ENCODE assay signal across 36 cellular contexts in genomic region chr2:178997477-178997876, GRCh38. TPM values are rescaled to one million over a fixed set of nuclear protein-coding genes. Genes with fewer than 3 reads are reported as not detected.
"Had no signal": no experiment of that assay in that cellular context is flagged by ENCODE, and none has a peak within 500 bp of the region (broad histone marks: within the 10 kb centered on the region; RNA-seq: fewer than 3 reads in every experiment).

No MANE protein-coding gene starts in this region.

- H3K27me3 Mint-ChIP-seq: activated B cell treated with CpG ODN at 0.5 μM for 24 hours; activated CD8-positive, alpha-beta T cell treated with anti-CD3 and anti-CD28 coated beads for 36 hours; activated naive CD8-positive, alpha-beta T cell; activated T-helper 17 cell treated with anti-CD3 and anti-CD28 coated beads, Interleukin-2, amount 50 U/mL, for 72 hours; effector memory CD8-positive, alpha-beta T cell; T-helper 17 cell had no signal

- H3K4me1 ChIP-seq: esophagus muscularis mucosa, foreskin keratinocyte, gastrocnemius medialis had no signal

- H3K27ac Mint-ChIP-seq: activated B cell treated with CpG ODN at 0.5 μM for 24 hours; activated CD8-positive, alpha-beta T cell treated with anti-CD3 and anti-CD28 coated beads for 36 hours; activated naive CD8-positive, alpha-beta T cell; activated T-helper 17 cell treated with anti-CD3 and anti-CD28 coated beads, Interleukin-2, amount 50 U/mL, for 72 hours; effector memory CD8-positive, alpha-beta T cell; T-helper 17 cell; T-helper 2 cell treated with Interferon-gamma antibody and Interleukin-4, amounts not matched to agents 5 μg/mL and 100 μg/mL, for 36 hours had no signal

- H3K36me3 ChIP-seq: brain microvascular endothelial cell, esophagus muscularis mucosa, gastrocnemius medialis, heart left ventricle, WERI-Rb-1 had no signal

- H3K27me3 ChIP-seq: brain microvascular endothelial cell, esophagus muscularis mucosa, foreskin keratinocyte, gastrocnemius medialis, heart left ventricle had no signal

- H3K4me3 Mint-ChIP-seq: activated B cell treated with CpG ODN at 0.5 μM for 24 hours; activated CD8-positive, alpha-beta T cell treated with anti-CD3 and anti-CD28 coated beads for 36 hours; activated naive CD8-positive, alpha-beta T cell; activated T-cell treated with anti-CD3 and anti-CD28 coated beads, Interleukin-2, amount 50 U/mL, for 4 hours; activated T-helper 17 cell treated with anti-CD3 and anti-CD28 coated beads, Interleukin-2, amount 50 U/mL, for 72 hours; effector memory CD8-positive, alpha-beta T cell; T-helper 17 cell; T-helper 2 cell treated with Interferon-gamma antibody and Interleukin-4, amounts not matched to agents 5 μg/mL and 100 μg/mL, for 36 hours had no signal

- H3K4me1 Mint-ChIP-seq: activated T-helper 17 cell treated with anti-CD3 and anti-CD28 coated beads, Interleukin-2, amount 50 U/mL, for 72 hours; T-helper 17 cell had no signal

- H3K9me3 ChIP-seq: esophagus muscularis mucosa, gastrocnemius medialis had no signal

- DNase-seq: activated B cell treated with CpG ODN at 0.5 μM for 24 hours; activated CD4-positive, alpha-beta T cell treated with anti-CD3 and anti-CD28 coated beads for 48 hours; activated CD4-positive, alpha-beta T cell treated with anti-CD3 and anti-CD28 coated beads, Interleukin-2, amount 50 U/mL, for 1 hour; activated CD4-positive, alpha-beta T cell treated with anti-CD3 and anti-CD28 coated beads, Interleukin-2, amount 50 U/mL, for 48 hours; activated CD8-positive, alpha-beta memory T cell treated with anti-CD3 and anti-CD28 coated beads for 24 hours; activated effector memory CD4-positive, alpha-beta T cell treated with Interleukin-2 at 50 U/mL for 16 hours; activated gamma-delta T cell treated with Interleukin-2 at 50 U/mL for 16 hours; activated naive CD4-positive, alpha-beta T cell treated with anti-CD3 and anti-CD28 coated beads, Interleukin-2, amount 50 U/mL, for 16 hours; activated naive CD4-positive, alpha-beta T cell treated with Interleukin-2 at 50 U/mL for 16 hours; activated T-cell treated with anti-CD3 and anti-CD28 coated beads, Interleukin-2, amount 50 U/mL, for 4 hours; amniotic stem cell; anterior cingulate cortex; brain microvascular endothelial cell; caudate nucleus; cortex of kidney; dermis blood vessel endothelial cell; effector CD4-positive, alpha-beta T cell; effector memory CD8-positive, alpha-beta T cell; erythroblast; foreskin keratinocyte; gastrocnemius medialis; glutamatergic neuron; heart left ventricle; T-helper 17 cell; T1000; WERI-Rb-1 had no signal

- H3K27ac ChIP-seq: brain microvascular endothelial cell, esophagus muscularis mucosa, foreskin keratinocyte, gastrocnemius medialis, heart left ventricle, WERI-Rb-1 had no signal

- ATAC-seq: activated CD4-positive, CD25-positive, alpha-beta regulatory T cell treated with anti-CD3 and anti-CD28 coated beads, Interleukin-2, amount 50 U/mL, for 24 hours; activated CD8-positive, alpha-beta T cell treated with anti-CD3 and anti-CD28 coated beads for 36 hours; activated T-cell treated with anti-CD3 and anti-CD28 coated beads, Interleukin-2, amount 50 U/mL, for 4 hours; activated T-helper 17 cell treated with anti-CD3 and anti-CD28 coated beads, Interleukin-2, amount 50 U/mL, for 72 hours; effector memory CD8-positive, alpha-beta T cell; foreskin keratinocyte; gastrocnemius medialis; heart left ventricle; T-helper 17 cell had no signal

- H3K4me3 ChIP-seq: esophagus muscularis mucosa, gastrocnemius medialis, heart left ventricle had no signal

- FAIRE-seq: astrocyte, bronchial epithelial cell, colon had no signal

RNA-seq across cellular contexts. Expression of gene CCDC141, which starts 52.5 kb away (rescaled TPM):
- total RNA-seq: bronchial epithelial cell, chondrocyte, foreskin keratinocyte had no signal
- polyA plus RNA-seq: foreskin keratinocyte had no signal
